ENCODE assay signal across 9 cellular contexts in genomic region chr15:75699961-75700874, GRCh38. TPM values are rescaled to one million over a fixed set of nuclear protein-coding genes. Genes with fewer than 3 reads are reported as not detected.
DNase-seq lines count a peak whose midpoint lies in the region; ATAC-seq and TF ChIP-seq lines count a peak whose summit lies in the region.
"Not testable (repeated sequence)": the region's sequence is repeated elsewhere in the genome, so short reads cannot be mapped to it uniquely, and the experiment has no call there.
"Had no signal": no experiment of that assay in that cellular context is flagged by ENCODE, and none has a peak within 500 bp of the region (broad histone marks: within the 10 kb centered on the region; RNA-seq: fewer than 3 reads in every experiment).

No MANE protein-coding gene starts in this region.

- H3K36me3 ChIP-seq in esophagus squamous epithelium, lower lobe of right lung: not testable (repeated sequence)

- H3K4me1 ChIP-seq in esophagus squamous epithelium (peaks cover 49 to 86% (median 71%) of the 10 kb centered on the region in 3 donors), lower lobe of right lung (peaks cover 29% of the 10 kb centered on the region)

- not testable (repeated sequence) for H3K9me3 Mint-ChIP-seq in activated CD8-positive, alpha-beta memory T cell treated with anti-CD3 and anti-CD28 coated beads, Interleukin-2, amount 10 ng/mL, durations not matched to agents 7 days and 5 days (ENCODE audit: low read depth); stimulated activated effector memory CD8-positive, alpha-beta T cell treated with anti-CD3 and anti-CD28 coated beads, Interleukin-12 subunit alpha, Interleukin-12 subunit beta, amount 100 ng/mL, for 72 hours

- H3K36me3 Mint-ChIP-seq in activated CD8-positive, alpha-beta memory T cell treated with anti-CD3 and anti-CD28 coated beads, Interleukin-2, amount 10 ng/mL, durations not matched to agents 7 days and 5 days; stimulated activated effector memory CD8-positive, alpha-beta T cell treated with anti-CD3 and anti-CD28 coated beads, Interleukin-12 subunit alpha, Interleukin-12 subunit beta, amount 100 ng/mL, for 72 hours: not testable (repeated sequence)

- DNase-seq in CD1c-positive myeloid dendritic cell (ENCODE audit: extremely low spot score): peak; percentile 65
- peak; percentile 85 for DNase-seq in NCI-H82 treated with DMSO at 0.1 percent for 48 hours (lab: John Stamatoyannopoulos, UW; ENCODE audit: unreplicated experiment)
- not testable (repeated sequence) for DNase-seq in activated CD8-positive, alpha-beta memory T cell treated with anti-CD3 and anti-CD28 coated beads, Interleukin-2, amount 10 ng/mL, durations not matched to agents 7 days and 5 days; esophagus squamous epithelium (lab: John Stamatoyannopoulos, UW); lower lobe of right lung; stimulated activated effector memory CD8-positive, alpha-beta T cell treated with anti-CD3 and anti-CD28 coated beads, Interleukin-12 subunit alpha, Interleukin-12 subunit beta, amount 100 ng/mL, for 72 hours (ENCODE audit: low spot score in 2 of 2)

- not testable (repeated sequence) for H3K27ac Mint-ChIP-seq in activated CD8-positive, alpha-beta memory T cell treated with anti-CD3 and anti-CD28 coated beads, Interleukin-2, amount 10 ng/mL, durations not matched to agents 7 days and 5 days
- H3K27ac Mint-ChIP-seq in stimulated activated effector memory CD8-positive, alpha-beta T cell treated with anti-CD3 and anti-CD28 coated beads, Interleukin-12 subunit alpha, Interleukin-12 subunit beta, amount 100 ng/mL, for 72 hours: peak overlapping the region; percentile 58

- intact Hi-C loops in esophagus squamous epithelium (cut with DNase I); lower lobe of right lung (cut with DNase I): not testable (repeated sequence)

- H3K4me1 Mint-ChIP-seq in activated CD8-positive, alpha-beta memory T cell treated with anti-CD3 and anti-CD28 coated beads, Interleukin-2, amount 10 ng/mL, durations not matched to agents 7 days and 5 days: not testable (repeated sequence)
- H3K4me1 Mint-ChIP-seq in stimulated activated effector memory CD8-positive, alpha-beta T cell treated with anti-CD3 and anti-CD28 coated beads, Interleukin-12 subunit alpha, Interleukin-12 subunit beta, amount 100 ng/mL, for 72 hours: peaks cover 28% of the 10 kb centered on the region

- H3K4me3 ChIP-seq in esophagus squamous epithelium: peak overlapping the region in 1 of 4 donors; percentile 4
- not testable (repeated sequence) for H3K4me3 ChIP-seq in lower lobe of right lung

- not testable (repeated sequence) for H3K9me3 ChIP-seq in esophagus squamous epithelium, lower lobe of right lung

- peaks cover 0 to 60% (median 0%) of the 10 kb centered on the region in 4 donors for H3K27me3 ChIP-seq in esophagus squamous epithelium
- H3K27me3 ChIP-seq in lower lobe of right lung (ENCODE audit: low read depth): not testable (repeated sequence)

- H3K4me3 Mint-ChIP-seq in activated CD8-positive, alpha-beta memory T cell treated with anti-CD3 and anti-CD28 coated beads, Interleukin-2, amount 10 ng/mL, durations not matched to agents 7 days and 5 days; stimulated activated effector memory CD8-positive, alpha-beta T cell treated with anti-CD3 and anti-CD28 coated beads, Interleukin-12 subunit alpha, Interleukin-12 subunit beta, amount 100 ng/mL, for 72 hours: not testable (repeated sequence)

- WGBS in esophagus squamous epithelium, 2 donors: 0% methylated on average over 1 of the region's 17 CpGs

- TF ChIP-seq CTCF in esophagus squamous epithelium (IDR thresholded peaks at IDR 0.05); lower lobe of right lung (IDR thresholded peaks at IDR 0.05): not testable (repeated sequence)

- H3K27ac ChIP-seq in esophagus squamous epithelium: peak overlapping the region; percentile 39 to 92 (median 86)
- not testable (repeated sequence) for H3K27ac ChIP-seq in lower lobe of right lung

- TF ChIP-seq POLR2A in esophagus squamous epithelium (IDR thresholded peaks at IDR 0.05): not testable (repeated sequence)

- not testable (repeated sequence) for H3K27me3 Mint-ChIP-seq in activated CD8-positive, alpha-beta memory T cell treated with anti-CD3 and anti-CD28 coated beads, Interleukin-2, amount 10 ng/mL, durations not matched to agents 7 days and 5 days

- CTCF ChIA-PET in activated CD8-positive, alpha-beta memory T cell treated with anti-CD3 and anti-CD28 coated beads, Interleukin-2, amount 10 ng/mL, durations not matched to agents 7 days and 5 days (lab: Charles Lee): not testable (repeated sequence)

- ATAC-seq in GM21360 (IDR thresholded peaks at IDR 0.05; ENCODE audit: unreplicated experiment) (peak; percentile 42), HG03460 (IDR thresholded peaks at IDR 0.05; ENCODE audit: unreplicated experiment) (peak; percentile 55), lower lobe of right lung (peak; percentile 36 to 57)
- ATAC-seq in activated CD8-positive, alpha-beta memory T cell treated with anti-CD3 and anti-CD28 coated beads, Interleukin-2, amount 10 ng/mL, durations not matched to agents 7 days and 5 days: peak; percentile 21
- peak; percentile 39 for ATAC-seq in stimulated activated effector memory CD8-positive, alpha-beta T cell treated with anti-CD3 and anti-CD28 coated beads, Interleukin-12 subunit alpha, Interleukin-12 subunit beta, amount 100 ng/mL, for 72 hours

RNA-seq across cellular contexts. Expression of gene CSPG4, which starts 12.4 kb away (rescaled TPM):
- total RNA-seq in activated CD8-positive, alpha-beta memory T cell treated with anti-CD3 and anti-CD28 coated beads, Interleukin-2, amount 10 ng/mL, durations not matched to agents 7 days and 5 days: under 1 TPM in 1 of 2 experiments, not detected in 1; 0.07 TPM
- total RNA-seq in esophagus squamous epithelium: 10 to 100 TPM in 1 of 4 donors, 1 to 10 TPM in 3; 2.9 to 13.4 (median 4.2) TPM
- 15.0 TPM for total RNA-seq in lower lobe of right lung
- total RNA-seq: CD4-positive, alpha-beta memory T cell had no signal

RNA-seq across cellular contexts. Expression of gene SNX33, which starts 52.5 kb away (rescaled TPM):
- total RNA-seq in activated CD8-positive, alpha-beta memory T cell treated with anti-CD3 and anti-CD28 coated beads, Interleukin-2, amount 10 ng/mL, durations not matched to agents 7 days and 5 days: 1 to 10 TPM; 1.4 to 3.5 TPM
- total RNA-seq in esophagus squamous epithelium (10 to 100 TPM; 20.3 to 36.4 (median 25.9) TPM), lower lobe of right lung (28.9 TPM)
